8 cellular contexts compared by ENCODE assay signal in genomic region chr5:150523472-150524350, GRCh38. TPM values are rescaled to one million over a fixed set of nuclear protein-coding genes. Genes with fewer than 3 reads are reported as not detected.
A peak's percentile ranks its signal among the peaks of the same experiment; 100 is the strongest.
DNase-seq lines count a peak whose midpoint lies in the region; ATAC-seq and TF ChIP-seq lines count a peak whose summit lies in the region.

No MANE protein-coding gene starts in this region.

- H3K4me2 ChIP-seq in PC-3 (ENCODE audit: low read length): no peak overlapping the region

- H4K20me1 ChIP-seq in PC-3 (ENCODE audit: low read length): 0 out of 2 replicates have a peak, but pooled peaks cover 7% of the 10 kb centered on the region

- H3K27ac ChIP-seq in CD4-positive, CD25-positive, alpha-beta regulatory T cell (ENCODE audit: insufficient read depth, low read length, poor library complexity, severe bottlenecking): no peak overlapping the region
- H3K27ac ChIP-seq in PC-3 (ENCODE audit: low read length): no peak overlapping the region
- peak overlapping the region; percentile 76 for H3K27ac ChIP-seq in temporal lobe (ENCODE audit: low read depth, low read length)

- peaks cover 76% of the 10 kb centered on the region for H3K79me2 ChIP-seq in PC-3 (ENCODE audit: low read length)

- H3K36me3 Mint-ChIP-seq in CD4-positive, CD25-positive, alpha-beta regulatory T cell: no peaks in the 10 kb centered on the region
- H3K36me3 Mint-ChIP-seq in chondrocyte (ENCODE audit: low read depth): peaks cover 20% of the 10 kb centered on the region

- no peaks in the 10 kb centered on the region for H3K27me3 Mint-ChIP-seq in CD4-positive, CD25-positive, alpha-beta regulatory T cell
- H3K27me3 Mint-ChIP-seq in chondrocyte (ENCODE audit: low read depth): no peaks in the 10 kb centered on the region

- no peak overlapping the region for H3K27ac Mint-ChIP-seq in CD4-positive, CD25-positive, alpha-beta regulatory T cell
- H3K27ac Mint-ChIP-seq in chondrocyte (ENCODE audit: unreplicated experiment): peak overlapping the region; percentile 84

- H3K4me3 Mint-ChIP-seq in CD4-positive, CD25-positive, alpha-beta regulatory T cell: no peak overlapping the region
- no peak overlapping the region for H3K4me3 Mint-ChIP-seq in chondrocyte (ENCODE audit: unreplicated experiment)

- peak in 2 of 3 donors; percentile 2 to 46 for DNase-seq in CD4-positive, CD25-positive, alpha-beta regulatory T cell
- DNase-seq in GM19238 (ENCODE audit: insufficient read length, low spot score) (peak; percentile 52), PC-3 (peak; percentile 69), chondrocyte (ENCODE audit: low spot score) (no peak), kidney tubule cell (ENCODE audit: low spot score) (peak; percentile 63)
- no peak for DNase-seq in stimulated activated CD4-positive, alpha-beta T cell treated with anti-CD3 and anti-CD28 coated beads, Interleukin-4, amount 100 ng/mL, for 1 hour

- TF ChIP-seq CTCF in PC-3 (conservative IDR thresholded peaks at IDR 0.05; ENCODE audit: low read depth, low read length) (peak; percentile 81), chondrocyte (IDR thresholded peaks at IDR 0.05) (peak; percentile 82)

- H3K36me3 ChIP-seq in CD4-positive, CD25-positive, alpha-beta regulatory T cell (ENCODE audit: control insufficient read depth, insufficient read depth, low read length): no peaks in the 10 kb centered on the region
- peaks cover 14% of the 10 kb centered on the region; the same call in 1 of the 2 replicates for H3K36me3 ChIP-seq in PC-3 (ENCODE audit: low read depth, low read length)

- no TSS peak for BruUV-seq in PC-3 (replicated peaks; lab: Mats Ljungman, UMichigan)

- H3K27me3 ChIP-seq in CD4-positive, CD25-positive, alpha-beta regulatory T cell (ENCODE audit: control insufficient read depth, insufficient read depth, low read length): no peaks in the 10 kb centered on the region
- no peaks in the 10 kb centered on the region for H3K27me3 ChIP-seq in PC-3 (ENCODE audit: low read length)

- no peaks in the 10 kb centered on the region for H3K9me3 ChIP-seq in CD4-positive, CD25-positive, alpha-beta regulatory T cell (ENCODE audit: control insufficient read depth in 2 of 2, low read length in 2 of 2)
- H3K9me3 ChIP-seq in PC-3 (ENCODE audit: low read length): no peaks in the 10 kb centered on the region

- H3K9me2 ChIP-seq in PC-3 (replicated peaks; ENCODE audit: low read length): no peaks in the 10 kb centered on the region

- H3K9me3 Mint-ChIP-seq in CD4-positive, CD25-positive, alpha-beta regulatory T cell: no peaks in the 10 kb centered on the region
- no peaks in the 10 kb centered on the region for H3K9me3 Mint-ChIP-seq in chondrocyte (ENCODE audit: low read depth)

- H3F3A ChIP-seq in PC-3 (ENCODE audit: low read length, unreplicated experiment): no peaks in the 10 kb centered on the region

- no peak overlapping the region for H3K4me3 ChIP-seq in CD4-positive, CD25-positive, alpha-beta regulatory T cell (ENCODE audit: low read depth, low read length)
- no peak overlapping the region for H3K4me3 ChIP-seq in PC-3 (ENCODE audit: low read length)

- ATAC-seq in CD4-positive, CD25-positive, alpha-beta regulatory T cell (ENCODE audit: low read depth in 2 of 2): no peak
- ATAC-seq in PC-3: peak; percentile 93
- no peak for ATAC-seq in GM18868 (IDR thresholded peaks at IDR 0.05; ENCODE audit: unreplicated experiment)

- no peak overlapping the region for H3K9ac ChIP-seq in PC-3 (ENCODE audit: low read length)

- H3K4me1 Mint-ChIP-seq in CD4-positive, CD25-positive, alpha-beta regulatory T cell: no peaks in the 10 kb centered on the region
- H3K4me1 Mint-ChIP-seq in chondrocyte (ENCODE audit: low read depth): peaks cover 73% of the 10 kb centered on the region

- H2AFZ ChIP-seq in PC-3 (ENCODE audit: low read length): no peak overlapping the region

- intact Hi-C loops in PC-3 (cut with micrococcal nuclease): loop anchor here (1.0 to 2.0 kb wide), 2 partner anchors 37 to 64 kb away; no protein-coding TSS in a partner anchor

- POLR2A ChIA-PET in PC-3 (lab: Charles Lee; ENCODE audit: unreplicated experiment): no interaction called here

- H3K4me1 ChIP-seq in CD4-positive, CD25-positive, alpha-beta regulatory T cell (ENCODE audit: control insufficient read depth, insufficient read depth, low read length, poor library complexity, severe bottlenecking): no peaks in the 10 kb centered on the region
- H3K4me1 ChIP-seq in PC-3 (ENCODE audit: insufficient read depth, low read length): no peaks in the 10 kb centered on the region

- CTCF ChIA-PET in PC-3 (lab: Charles Lee): interaction anchor here (2.6 kb wide), 1 partner anchor 65 kb away, joined by 7 read pairs; no protein-coding TSS in a partner anchor

RNA-seq across cellular contexts. Expression of gene NDST1, which starts 15.8 kb away (rescaled TPM):
- 2.4 TPM for total RNA-seq in CD4-positive, CD25-positive, alpha-beta regulatory T cell
- polyA plus RNA-seq in CD4-positive, CD25-positive, alpha-beta regulatory T cell: not detected
- 42.6 and 46.1 TPM in 2 replicates for total RNA-seq in PC-3 (2014; rRNA removed)
- total RNA-seq in chondrocyte: 223 to 229 TPM (median 228 TPM) in 3 replicates
- 28.0 TPM for total RNA-seq in temporal lobe

Comparison
In these comparisons a context has a peak if more than half of its experiments do, and no peak if none do; other contexts are left out.
1. DNase-seq: peak in CD4-positive, CD25-positive, alpha-beta regulatory T cell (2 of 3), GM19238 (single experiment), PC-3 (single experiment) and kidney tubule cell (single experiment); none in chondrocyte (single experiment) and stimulated activated CD4-positive, alpha-beta T cell treated with anti-CD3 and anti-CD28 coated beads, Interleukin-4, amount 100 ng/mL, for 1 hour (single experiment).